In the genomic region with DNA sequence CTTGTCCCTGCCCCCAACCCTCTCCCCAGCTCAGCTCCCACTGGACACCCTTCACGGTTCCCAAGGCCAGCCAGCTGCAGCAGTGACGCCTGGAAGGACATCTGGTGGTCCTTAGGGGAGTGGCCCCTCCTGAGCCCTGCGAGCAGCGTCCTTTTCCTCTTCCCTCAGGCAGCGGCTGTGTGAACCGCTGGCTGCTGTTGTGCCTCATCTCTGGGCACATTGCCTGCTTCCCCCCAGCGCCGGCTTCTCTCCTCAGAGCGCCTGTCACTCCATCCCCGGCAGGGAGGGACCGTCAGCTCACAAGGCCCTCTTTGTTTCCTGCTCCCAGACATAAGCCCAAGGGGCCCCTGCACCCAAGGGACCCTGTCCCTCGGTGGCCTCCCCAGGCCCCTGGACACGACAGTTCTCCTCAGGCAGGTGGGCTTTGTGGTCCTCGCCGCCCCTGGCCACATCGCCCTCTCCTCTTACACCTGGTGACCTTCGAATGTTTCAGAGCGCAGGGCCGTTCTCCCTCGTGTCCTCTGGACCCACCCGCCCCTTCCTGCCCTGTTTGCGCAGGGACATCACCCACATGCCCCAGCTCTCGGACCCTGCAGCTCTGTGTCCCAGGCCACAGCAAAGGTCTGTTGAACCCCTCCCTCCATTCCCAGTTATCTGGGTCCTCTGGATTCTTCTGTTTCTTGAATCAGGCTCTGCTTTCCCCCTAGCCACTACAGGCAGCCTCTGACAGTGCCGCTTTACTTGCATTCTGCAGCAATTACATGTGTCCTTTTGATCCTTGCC, we compare ENCODE assay signal across 10 cellular contexts. TPM values are rescaled to one million over a fixed set of nuclear protein-coding genes. Genes with fewer than 3 reads are reported as not detected.
DNase-seq lines count a peak whose midpoint lies in the region; ATAC-seq and TF ChIP-seq lines count a peak whose summit lies in the region.
"Had no signal": no experiment of that assay in that cellular context is flagged by ENCODE, and none has a peak within 500 bp of the region (broad histone marks: within the 10 kb centered on the region; RNA-seq: fewer than 3 reads in every experiment).

No MANE protein-coding gene starts in this region.

- H2BK120ac ChIP-seq in neuronal stem cell (ENCODE audit: low read depth, low read length), result no peak overlapping the region

- no peak overlapping the region for H2BK15ac ChIP-seq in neuronal stem cell (ENCODE audit: low read length)

- H2BK12ac ChIP-seq in neuronal stem cell (ENCODE audit: low read length), result no peak overlapping the region

- no peak for TF ChIP-seq EP300 in transverse colon (IDR thresholded peaks at IDR 0.05; ENCODE audit: low read depth)

- H4K8ac ChIP-seq in neuronal stem cell (ENCODE audit: low read depth, low read length), result no peak overlapping the region

- peak overlapping the region; percentile 50 for H3K9ac ChIP-seq in neuronal stem cell (ENCODE audit: low read depth, low read length, poor library complexity)
- H3K9ac ChIP-seq: parathyroid adenoma had no signal

- H3K27ac ChIP-seq in neuronal stem cell (replicated peaks; ENCODE audit: low read length), result no peak overlapping the region
- H3K27ac ChIP-seq in vagina, result no peak overlapping the region
- H3K27ac ChIP-seq in transverse colon, result no peak overlapping the region
- H3K27ac ChIP-seq: cardiac muscle cell, parathyroid adenoma had no signal

- no peak overlapping the region for H3K4me2 ChIP-seq in neuronal stem cell (ENCODE audit: insufficient read depth, low read length, poor library complexity, severe bottlenecking)

- no peak overlapping the region for H4K91ac ChIP-seq in neuronal stem cell (ENCODE audit: low read depth, low read length, poor library complexity)

- peaks cover 29 to 37% of the 10 kb centered on the region in 2 donors for H3K36me3 ChIP-seq in neuronal stem cell (replicated peaks in 1 of 2; ENCODE audit: control insufficient read depth in 2 of 2, insufficient read depth in 2 of 2, low read length in 2 of 2)
- peaks cover 0 to 28% of the 10 kb centered on the region in 2 donors for H3K36me3 ChIP-seq in vagina
- peaks cover 0 to 23% (median 9%) of the 10 kb centered on the region in 4 donors for H3K36me3 ChIP-seq in transverse colon

- DNase-seq in EL, result peak; percentile 75
- DNase-seq in SW480 (ENCODE audit: low spot score), result peak; percentile 28
- DNase-seq in fibroblast of the aortic adventitia (ENCODE audit: low read depth), result peak; percentile 43
- DNase-seq in neuronal stem cell (ENCODE audit: low spot score), result no peak
- no peak for DNase-seq in activated gamma-delta T cell (lab: John Stamatoyannopoulos, UW)
- DNase-seq in vagina (ENCODE audit: extremely low spot score in 2 of 2), result no peak
- no peak for DNase-seq in transverse colon

- peak overlapping the region; percentile 55 for H3K23ac ChIP-seq in neuronal stem cell (ENCODE audit: low read depth, low read length, poor library complexity)

- no peak overlapping the region for H2AFZ ChIP-seq in neuronal stem cell (ENCODE audit: low read length)
- H2AFZ ChIP-seq: parathyroid adenoma had no signal

- WGBS in neuronal stem cell (ENCODE audit: extremely low coverage in 2 of 2, insufficient read length in 2 of 2, insufficient replicate concordance in 1 of 2), 2 donors, result no CpG with 5 or more reads among the region's 24 CpGs
- 34 to 46% methylated on average over 3 to 24 of the region's 24 CpGs for WGBS in transverse colon (ENCODE audit: low coverage in 1 of 2), 2 donors

- H3K18ac ChIP-seq in neuronal stem cell (ENCODE audit: low read length), result no peak overlapping the region

- H3K27me3 ChIP-seq in neuronal stem cell (ENCODE audit: control insufficient read depth in 3 of 3, insufficient read depth in 3 of 3, low read depth in 1 of 3, low read length in 3 of 3), result no peaks in the 10 kb centered on the region
- no peaks in the 10 kb centered on the region for H3K27me3 ChIP-seq in vagina
- no peaks in the 10 kb centered on the region for H3K27me3 ChIP-seq in transverse colon
- H3K27me3 ChIP-seq: cardiac muscle cell had no signal

- H3K4me1 ChIP-seq in neuronal stem cell (ENCODE audit: control insufficient read depth in 2 of 2, insufficient read depth in 1 of 2, low read depth in 1 of 2, low read length in 2 of 2) (peaks cover 7% of the 10 kb centered on the region in 2 donors), vagina (peaks cover 12% of the 10 kb centered on the region), transverse colon (peaks cover 0 to 8% (median under 1%) of the 10 kb centered on the region in 4 donors)
- H3K4me1 ChIP-seq: parathyroid adenoma had no signal

- peak overlapping the region; percentile 31 for H3K14ac ChIP-seq in neuronal stem cell (ENCODE audit: low read length)

- H2BK5ac ChIP-seq in neuronal stem cell (ENCODE audit: low read length), result no peak overlapping the region

- TF ChIP-seq CTCF in fibroblast of the aortic adventitia (IDR thresholded peaks at IDR 0.05; ENCODE audit: insufficient read depth, low read length) (no peak), vagina (IDR thresholded peaks at IDR 0.05) (no peak), transverse colon (IDR thresholded peaks at IDR 0.05) (no peak)

- TF ChIP-seq POLR2A in vagina (IDR thresholded peaks at IDR 0.05) (no peak), transverse colon (IDR thresholded peaks at IDR 0.05) (no peak)

- peak overlapping the region; percentile 40 for H2AK5ac ChIP-seq in neuronal stem cell (ENCODE audit: low read depth, low read length)

- peaks cover 0 to 2% of the 10 kb centered on the region in 2 donors for H3K9me3 ChIP-seq in neuronal stem cell (replicated peaks in 1 of 2; ENCODE audit: control insufficient read depth in 2 of 2, insufficient read depth in 1 of 2, low read depth in 1 of 2, low read length in 2 of 2)
- H3K9me3 ChIP-seq in vagina, result no peaks in the 10 kb centered on the region
- no peaks in the 10 kb centered on the region for H3K9me3 ChIP-seq in transverse colon

- ATAC-seq in HG03432 (IDR thresholded peaks at IDR 0.05; ENCODE audit: unreplicated experiment), result no peak

- in situ Hi-C loops in transverse colon (cut with MboI; ENCODE audit: low pct_ligation_motif_present in 1 of 4, low pct_unique_long_range_greater_than_20kb in 1 of 4, low sequenced_read_pairs in 3 of 4), result no loop called here

- no peak overlapping the region for H3K4ac ChIP-seq in neuronal stem cell (ENCODE audit: low read length)

- peaks cover 5% of the 10 kb centered on the region for H3K79me1 ChIP-seq in neuronal stem cell (ENCODE audit: low read depth, low read length)

- intact Hi-C loops in vagina (cut with DNase I) (loop anchor here (10.0 kb wide), 1 partner anchor 81 kb away; no protein-coding TSS in a partner anchor), transverse colon (cut with DNase I; ENCODE audit: low total_unique reads) (no loop called here)

- no peak overlapping the region for H3K4me3 ChIP-seq in fibroblast of the aortic adventitia (ENCODE audit: low read depth, low read length)
- H3K4me3 ChIP-seq in neuronal stem cell (ENCODE audit: low read length in 2 of 2), result no peak overlapping the region
- H3K4me3 ChIP-seq in vagina, result no peak overlapping the region
- no peak overlapping the region for H3K4me3 ChIP-seq in transverse colon
- H3K4me3 ChIP-seq: cardiac muscle cell had no signal

RNA-seq across cellular contexts. Expression of a gene that starts 35.8 kb away (rescaled TPM):
- total RNA-seq in fibroblast of the aortic adventitia (ENCODE audit: low replicate concordance), result 1.1 and 1.7 TPM in 2 replicates
- 1.3 TPM for polyA plus RNA-seq in neuronal stem cell (2013, experiment 1 of 2)
- 1.4 TPM for polyA plus RNA-seq in neuronal stem cell (2013, experiment 2 of 2)
- 0.98 TPM for total RNA-seq in vagina
- total RNA-seq in transverse colon, result 100 to 1,000 TPM in 1 of 4 donors, 10 to 100 TPM in 3; 37.2 to 202 (median 71.0) TPM

Comparison
In these comparisons a context has a peak if more than half of its experiments do, and no peak if none do; other contexts are left out.
1. DNase-seq: peak in EL (single experiment), SW480 (single experiment) and fibroblast of the aortic adventitia (single experiment); none in neuronal stem cell (single experiment), activated gamma-delta T cell (single experiment), vagina (0 of 2) and transverse colon (single experiment).
2. RNA of a gene that starts 35.8 kb away (total RNA-seq): 37.2 to 202 TPM in transverse colon; 1.1 to 1.7 TPM in fibroblast of the aortic adventitia and 0.98 TPM in vagina (single experiment); every median in the first group is over 10 times any median in the second.